ENCODE assay signal across 34 cellular contexts in the genomic region with DNA sequence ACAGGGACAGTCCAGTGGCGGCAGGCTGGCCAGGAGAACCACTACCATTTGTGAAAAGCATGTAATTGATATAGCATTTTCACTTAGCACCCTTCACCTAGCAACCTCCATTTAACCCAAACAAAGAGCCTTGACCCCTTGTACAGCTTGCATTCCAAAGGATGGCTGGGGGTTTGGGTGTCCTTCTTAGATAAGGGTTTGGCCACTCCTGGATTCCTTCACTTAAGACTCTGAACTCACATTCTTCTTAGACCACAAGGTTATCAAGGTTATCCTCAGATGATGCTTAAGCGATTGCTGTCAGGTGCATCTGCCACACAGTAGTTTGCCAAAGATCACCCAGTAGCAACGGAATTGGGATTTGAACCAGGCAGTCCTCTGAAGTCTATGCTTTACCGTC.
"Had no signal": no experiment of that assay in that cellular context is flagged by ENCODE, and none has a peak within 500 bp of the region (broad histone marks: within the 10 kb centered on the region; RNA-seq: fewer than 3 reads in every experiment).

No MANE protein-coding gene starts in this region.

- H3K36me3 ChIP-seq: left ventricle myocardium inferior, neutrophil, right lobe of liver, upper lobe of right lung had no signal

- H3K27ac ChIP-seq: left ventricle myocardium inferior, neutrophil, right lobe of liver, upper lobe of right lung, VCaP had no signal

- ATAC-seq: activated naive CD8-positive, alpha-beta T cell treated with anti-CD3 and anti-CD28 coated beads, Interleukin-2, amount 50 U/mL, for 24 hours; esophagus mucosa; mucosa of descending colon; natural killer cell treated with Interleukin-12 subunit alpha and Interleukin-12 subunit beta and Interleukin-15 and Interleukin-18, amount 100 ng/mL, for 72 hours; right lobe of liver; stimulated activated memory B cell treated with anti-CD40 and anti-IgM and Interleukin-4, amounts not matched to agents 10 μg/mL and 1 μg/mL and 100 μg/mL, for 72 hours; stimulated activated naive CD8-positive, alpha-beta T cell treated with anti-CD3 and anti-CD28 coated beads, Interleukin-15, amount 100 ng/mL, for 72 hours; upper lobe of right lung had no signal

- H3K4me3 ChIP-seq: left ventricle myocardium inferior, lung, mucosa of descending colon, right lobe of liver, smooth muscle cell, upper lobe of right lung had no signal

- H3K9me3 ChIP-seq: left ventricle myocardium inferior, mucosa of descending colon, neutrophil, right lobe of liver, upper lobe of right lung had no signal

- H3K9me3 Mint-ChIP-seq: activated naive CD4-positive, alpha-beta T cell treated with anti-CD3 and anti-CD28 coated beads, Interleukin-2, amount 50 U/mL, for 24 hours; activated naive CD8-positive, alpha-beta T cell treated with anti-CD3 and anti-CD28 coated beads, Interleukin-2, amount 50 U/mL, for 24 hours; activated T-helper 1 cell treated with anti-CD3 and anti-CD28 coated beads, Interleukin-12 subunit alpha, Interleukin-12 subunit beta, Interleukin-2, Interleukin-4 antibody, amounts not matched to agents 30 ng/mL and 10 ng/mL and 1 ng/mL, durations not matched to agents 14 hours and 24 hours and 36 hours; immature natural killer cell; natural killer cell treated with Interleukin-12 subunit alpha and Interleukin-12 subunit beta and Interleukin-15 and Interleukin-18, amount 100 ng/mL, for 72 hours; stimulated activated memory B cell treated with anti-CD40 and anti-IgM and Interleukin-4, amounts not matched to agents 10 μg/mL and 1 μg/mL and 100 μg/mL, for 72 hours; stimulated activated naive CD8-positive, alpha-beta T cell treated with anti-CD3 and anti-CD28 coated beads, Interleukin-15, amount 100 ng/mL, for 72 hours; T-helper 1 cell treated with Interleukin-12 subunit alpha and Interleukin-12 subunit beta and Interleukin-4 antibody, amounts not matched to agents 30 μg/mL and 1 μg/mL, for 36 hours had no signal

- H3K27me3 Mint-ChIP-seq: activated naive CD8-positive, alpha-beta T cell treated with anti-CD3 and anti-CD28 coated beads, Interleukin-2, amount 50 U/mL, for 24 hours; stimulated activated naive CD8-positive, alpha-beta T cell treated with anti-CD3 and anti-CD28 coated beads, Interleukin-15, amount 100 ng/mL, for 72 hours had no signal

- H3K4me1 Mint-ChIP-seq: activated naive CD4-positive, alpha-beta T cell treated with anti-CD3 and anti-CD28 coated beads, Interleukin-2, amount 50 U/mL, for 24 hours; activated naive CD8-positive, alpha-beta T cell treated with anti-CD3 and anti-CD28 coated beads, Interleukin-2, amount 50 U/mL, for 24 hours; stimulated activated memory B cell treated with anti-CD40 and anti-IgM and Interleukin-4, amounts not matched to agents 10 μg/mL and 1 μg/mL and 100 μg/mL, for 72 hours had no signal

- H3K4me1 ChIP-seq: left ventricle myocardium inferior, right lobe of liver, upper lobe of right lung had no signal

- DNase-seq: activated CD4-positive, alpha-beta T cell treated with anti-CD3 and anti-CD28 coated beads for 4 hours; activated CD4-positive, alpha-beta T cell treated with anti-CD3 and anti-CD28 coated beads, Interleukin-2, amount 50 U/mL, for 48 hours; activated CD8-positive, alpha-beta memory T cell treated with anti-CD3 and anti-CD28 coated beads, Interleukin-2, amount 50 U/mL, for 4 hours; activated gamma-delta T cell treated with Interleukin-2 at 50 U/mL for 16 hours; activated naive CD8-positive, alpha-beta T cell treated with anti-CD3 and anti-CD28 coated beads, Interleukin-2, amount 50 U/mL, for 24 hours; activated T-cell treated with anti-CD3 and anti-CD28 coated beads, Interleukin-2, amount 50 U/mL, for 1 hour; amygdala; caudate nucleus; cortex of kidney; foreskin fibroblast; head of caudate nucleus; hypothalamus; immature natural killer cell; kidney glomerular epithelial cell; left ventricle myocardium inferior; mucosa of descending colon; right lobe of liver; stimulated activated CD4-positive, alpha-beta T cell treated with anti-CD3 and anti-CD28 coated beads, Interleukin-1b, Interleukin-23, amount 100 ng/mL, for 48 hours; stimulated activated CD4-positive, alpha-beta T cell treated with anti-CD3 and anti-CD28 coated beads, Interleukin-4, amount 100 ng/mL, for 4 hours; stimulated activated CD8-positive, alpha-beta memory T cell treated with anti-CD3 and anti-CD28 coated beads, Interleukin-4, amount 100 ng/mL, for 48 hours; stimulated activated naive CD8-positive, alpha-beta T cell treated with anti-CD3 and anti-CD28 coated beads, Interleukin-15, amount 100 ng/mL, for 72 hours; substantia nigra; T-helper 9 cell; upper lobe of right lung had no signal

- H3K27ac Mint-ChIP-seq: activated naive CD4-positive, alpha-beta T cell treated with anti-CD3 and anti-CD28 coated beads, Interleukin-2, amount 50 U/mL, for 24 hours; activated naive CD8-positive, alpha-beta T cell treated with anti-CD3 and anti-CD28 coated beads, Interleukin-2, amount 50 U/mL, for 24 hours; activated T-helper 1 cell treated with anti-CD3 and anti-CD28 coated beads, Interleukin-12 subunit alpha, Interleukin-12 subunit beta, Interleukin-2, Interleukin-4 antibody, amounts not matched to agents 30 ng/mL and 10 ng/mL and 1 ng/mL, durations not matched to agents 14 hours and 24 hours and 36 hours; immature natural killer cell; natural killer cell treated with Interleukin-12 subunit alpha and Interleukin-12 subunit beta and Interleukin-15 and Interleukin-18, amount 100 ng/mL, for 72 hours; stimulated activated memory B cell treated with anti-CD40 and anti-IgM and Interleukin-4, amounts not matched to agents 10 μg/mL and 1 μg/mL and 100 μg/mL, for 72 hours; stimulated activated naive CD8-positive, alpha-beta T cell treated with anti-CD3 and anti-CD28 coated beads, Interleukin-15, amount 100 ng/mL, for 72 hours; T-helper 1 cell treated with Interleukin-12 subunit alpha and Interleukin-12 subunit beta and Interleukin-4 antibody, amounts not matched to agents 30 μg/mL and 1 μg/mL, for 36 hours had no signal

- H3K4me2 ChIP-seq: smooth muscle cell had no signal

- H3K27me3 ChIP-seq: right lobe of liver, upper lobe of right lung had no signal

- H3K4me3 Mint-ChIP-seq: activated naive CD4-positive, alpha-beta T cell treated with anti-CD3 and anti-CD28 coated beads, Interleukin-2, amount 50 U/mL, for 24 hours; activated naive CD8-positive, alpha-beta T cell treated with anti-CD3 and anti-CD28 coated beads, Interleukin-2, amount 50 U/mL, for 24 hours; activated T-helper 1 cell treated with anti-CD3 and anti-CD28 coated beads, Interleukin-12 subunit alpha, Interleukin-12 subunit beta, Interleukin-2, Interleukin-4 antibody, amounts not matched to agents 30 ng/mL and 10 ng/mL and 1 ng/mL, durations not matched to agents 14 hours and 24 hours and 36 hours; immature natural killer cell; natural killer cell treated with Interleukin-12 subunit alpha and Interleukin-12 subunit beta and Interleukin-15 and Interleukin-18, amount 100 ng/mL, for 72 hours; stimulated activated memory B cell treated with anti-CD40 and anti-IgM and Interleukin-4, amounts not matched to agents 10 μg/mL and 1 μg/mL and 100 μg/mL, for 72 hours; stimulated activated naive CD8-positive, alpha-beta T cell treated with anti-CD3 and anti-CD28 coated beads, Interleukin-15, amount 100 ng/mL, for 72 hours; T-helper 1 cell treated with Interleukin-12 subunit alpha and Interleukin-12 subunit beta and Interleukin-4 antibody, amounts not matched to agents 30 μg/mL and 1 μg/mL, for 36 hours had no signal

- H3K36me3 Mint-ChIP-seq: activated naive CD4-positive, alpha-beta T cell treated with anti-CD3 and anti-CD28 coated beads, Interleukin-2, amount 50 U/mL, for 24 hours; immature natural killer cell; natural killer cell treated with Interleukin-12 subunit alpha and Interleukin-12 subunit beta and Interleukin-15 and Interleukin-18, amount 100 ng/mL, for 72 hours; stimulated activated memory B cell treated with anti-CD40 and anti-IgM and Interleukin-4, amounts not matched to agents 10 μg/mL and 1 μg/mL and 100 μg/mL, for 72 hours had no signal
